In genomic region chr4:21083413-21083812, GRCh38 we compare ENCODE assay signal across 23 cellular contexts.
DNase-seq lines count a peak whose midpoint lies in the region; ATAC-seq and TF ChIP-seq lines count a peak whose summit lies in the region.
"Had no signal": no experiment of that assay in that cellular context is flagged by ENCODE, and none has a peak within 500 bp of the region (broad histone marks: within the 10 kb centered on the region; RNA-seq: fewer than 3 reads in every experiment).

No MANE protein-coding gene starts in this region.

- H3K36me3 ChIP-seq in NT2/D1 (ENCODE audit: insufficient read depth, insufficient read length, low read length) (no peaks in the 10 kb centered on the region), endodermal cell (ENCODE audit: control insufficient read depth, insufficient read depth, low read length) (no peaks in the 10 kb centered on the region), neural progenitor cell (no peaks in the 10 kb centered on the region)
- H3K36me3 ChIP-seq in CD8-positive, alpha-beta T cell (ENCODE audit: insufficient read depth, low read length) = no peaks in the 10 kb centered on the region
- H3K36me3 ChIP-seq: BE2C; BLaER1 treated with 17β-estradiol and CSF1 and Interleukin-3, amounts not matched to agents 10 nM and 100 nM; HAP-1 had no signal

- H3K9me3 ChIP-seq in NT2/D1 (ENCODE audit: insufficient read depth, low read length) (no peaks in the 10 kb centered on the region), endodermal cell (ENCODE audit: control insufficient read depth, low read length) (no peaks in the 10 kb centered on the region), neural progenitor cell (ENCODE audit: low read depth) (no peaks in the 10 kb centered on the region)
- H3K9me3 ChIP-seq in CD8-positive, alpha-beta T cell (ENCODE audit: low read length) = no peaks in the 10 kb centered on the region
- H3K9me3 ChIP-seq: A549, BE2C, HAP-1 had no signal

- H3K4me1 Mint-ChIP-seq in endodermal cell = peaks cover 7% of the 10 kb centered on the region
- no peaks in the 10 kb centered on the region for H3K4me1 Mint-ChIP-seq in neural progenitor cell
- no peaks in the 10 kb centered on the region for H3K4me1 Mint-ChIP-seq in CD8-positive, alpha-beta T cell (ENCODE audit: low read depth)
- H3K4me1 Mint-ChIP-seq: CD14-positive monocyte had no signal

- no peaks in the 10 kb centered on the region for H4K20me1 ChIP-seq in neural progenitor cell (ENCODE audit: low read depth)
- H4K20me1 ChIP-seq: BLaER1 treated with 17β-estradiol and CSF1 and Interleukin-3, amounts not matched to agents 10 nM and 100 nM had no signal

- CTCF ChIA-PET in CD8-positive, alpha-beta T cell (lab: Charles Lee) = no interaction called here

- no peak overlapping the region for H2AFZ ChIP-seq in neural progenitor cell (replicated peaks)
- H2AFZ ChIP-seq: GM23248 had no signal

- H3K27me3 ChIP-seq in NT2/D1 (ENCODE audit: insufficient read depth, insufficient read length) = no peaks in the 10 kb centered on the region
- H3K27me3 ChIP-seq in endodermal cell (ENCODE audit: control insufficient read depth, insufficient read depth, low read length, poor library complexity, severe bottlenecking) = no peaks in the 10 kb centered on the region
- H3K27me3 ChIP-seq in neural progenitor cell = no peaks in the 10 kb centered on the region
- H3K27me3 ChIP-seq in CD8-positive, alpha-beta T cell (ENCODE audit: insufficient read depth, low read length) = no peaks in the 10 kb centered on the region
- H3K27me3 ChIP-seq: BE2C; BLaER1 treated with 17β-estradiol and CSF1 and Interleukin-3, amounts not matched to agents 10 nM and 100 nM had no signal

- TF ChIP-seq CTCF in endodermal cell (conservative IDR thresholded peaks at IDR 0.05) (no peak), neural progenitor cell (IDR thresholded peaks at IDR 0.05) (no peak)
- no peak for TF ChIP-seq CTCF in CD8-positive, alpha-beta T cell (IDR thresholded peaks at IDR 0.05)

- H3K27me3 Mint-ChIP-seq in endodermal cell (ENCODE audit: insufficient read depth) (no peaks in the 10 kb centered on the region), neural progenitor cell (ENCODE audit: insufficient read depth, low read depth) (no peaks in the 10 kb centered on the region)
- H3K27me3 Mint-ChIP-seq in CD8-positive, alpha-beta T cell (ENCODE audit: low read depth) = no peaks in the 10 kb centered on the region
- H3K27me3 Mint-ChIP-seq: CD4-positive, alpha-beta T cell had no signal

- POLR2A ChIA-PET in CD8-positive, alpha-beta T cell (lab: Charles Lee) = no interaction called here

- H3K9me3 Mint-ChIP-seq in endodermal cell (no peaks in the 10 kb centered on the region), neural progenitor cell (no peaks in the 10 kb centered on the region)
- H3K9me3 Mint-ChIP-seq in CD8-positive, alpha-beta T cell = peaks cover 9% of the 10 kb centered on the region

- no peaks in the 10 kb centered on the region for H3F3A ChIP-seq in neural progenitor cell (ENCODE audit: low read depth)

- no peak overlapping the region for H3K27ac ChIP-seq in endodermal cell (ENCODE audit: low read depth, low read length)
- H3K27ac ChIP-seq in neural progenitor cell = no peak overlapping the region
- H3K27ac ChIP-seq in CD8-positive, alpha-beta T cell (ENCODE audit: low read depth, low read length) = no peak overlapping the region
- H3K27ac ChIP-seq: A549; BLaER1 treated with 17β-estradiol and CSF1 and Interleukin-3, amounts not matched to agents 10 nM and 100 nM; GM23248 had no signal

- no peaks in the 10 kb centered on the region for H3K36me3 Mint-ChIP-seq in endodermal cell (ENCODE audit: low read depth)
- no peaks in the 10 kb centered on the region for H3K36me3 Mint-ChIP-seq in neural progenitor cell
- H3K36me3 Mint-ChIP-seq in CD8-positive, alpha-beta T cell = no peaks in the 10 kb centered on the region
- H3K36me3 Mint-ChIP-seq: CD14-positive monocyte had no signal

- no peaks in the 10 kb centered on the region for H3K79me2 ChIP-seq in neural progenitor cell (ENCODE audit: low read depth)

- H3K27ac Mint-ChIP-seq in endodermal cell (peak overlapping the region; percentile 3), neural progenitor cell (no peak overlapping the region)
- H3K27ac Mint-ChIP-seq in CD8-positive, alpha-beta T cell = no peak overlapping the region
- H3K27ac Mint-ChIP-seq: CD14-positive monocyte; CD4-positive, alpha-beta T cell; HFFc6 had no signal

- H3K4me3 Mint-ChIP-seq in endodermal cell = no peak overlapping the region
- no peak overlapping the region for H3K4me3 Mint-ChIP-seq in neural progenitor cell
- no peak overlapping the region for H3K4me3 Mint-ChIP-seq in CD8-positive, alpha-beta T cell
- H3K4me3 Mint-ChIP-seq: CD14-positive monocyte; CD4-positive, alpha-beta T cell; HFFc6 had no signal

- H3K4me1 ChIP-seq in NT2/D1 (ENCODE audit: insufficient read depth, insufficient read length) (no peaks in the 10 kb centered on the region), endodermal cell (ENCODE audit: control insufficient read depth, insufficient read depth, low read length) (peaks cover 3% of the 10 kb centered on the region), neural progenitor cell (peaks cover 3% of the 10 kb centered on the region)
- H3K4me1 ChIP-seq in CD8-positive, alpha-beta T cell (ENCODE audit: insufficient read depth, low read length) = no peaks in the 10 kb centered on the region
- H3K4me1 ChIP-seq: A549; BE2C; BLaER1 treated with 17β-estradiol and CSF1 and Interleukin-3, amounts not matched to agents 10 nM and 100 nM; HAP-1 had no signal

- no peak for ATAC-seq in CD8-positive, alpha-beta T cell
- ATAC-seq in GM18858 (IDR thresholded peaks at IDR 0.05; ENCODE audit: unreplicated experiment) = no peak
- ATAC-seq: A549 had no signal

- intact Hi-C loops in CD8-positive, alpha-beta T cell (cut with DNase I, micrococcal nuclease) = no loop called here

- H3K4me2 ChIP-seq in neural progenitor cell = no peak overlapping the region
- H3K4me2 ChIP-seq: A549; BLaER1 treated with 17β-estradiol and CSF1 and Interleukin-3, amounts not matched to agents 10 nM and 100 nM had no signal

- DNase-seq in NT2/D1 (ENCODE audit: low read depth, low spot score) (peak; percentile 33), endodermal cell (no peak), islet precursor cell (peak; percentile 63), neural progenitor cell (ENCODE audit: low spot score) (peak; percentile 20), hypothalamus (lab: John Stamatoyannopoulos, UW) (no peak)
- DNase-seq in CD8-positive, alpha-beta T cell = no peak
- DNase-seq: 8988T; ACHN; AML-193; BE2C; Calu3; CD4-positive, alpha-beta T cell; COR-L47; DMS53; DMS79 treated with DMSO at 0.1 percent for 48 hours; GF-D8; GM23248; HFFc6 had no signal

- H3K9ac ChIP-seq in NT2/D1 (ENCODE audit: insufficient read length, low read depth) = no peak overlapping the region
- no peak overlapping the region for H3K9ac ChIP-seq in endodermal cell (ENCODE audit: extremely low read depth, low read length, poor library complexity, severe bottlenecking)
- no peak overlapping the region for H3K9ac ChIP-seq in neural progenitor cell
- H3K9ac ChIP-seq: BLaER1 treated with 17β-estradiol and CSF1 and Interleukin-3, amounts not matched to agents 10 nM and 100 nM; GM23248 had no signal

- H3K4me3 ChIP-seq in NT2/D1 (ENCODE audit: insufficient read length, low read depth) (no peak overlapping the region), endodermal cell (ENCODE audit: low read length) (peak overlapping the region; percentile 30), neural progenitor cell (no peak overlapping the region)
- H3K4me3 ChIP-seq in CD8-positive, alpha-beta T cell (ENCODE audit: low read depth, low read length) = no peak overlapping the region
- H3K4me3 ChIP-seq: A549; BLaER1 treated with 17β-estradiol and CSF1 and Interleukin-3, amounts not matched to agents 10 nM and 100 nM; GM23248; HAP-1 had no signal

Comparison
In these comparisons a context has a peak if more than half of its experiments do, and no peak if none do; other contexts are left out.
1. DNase-seq: peak in NT2/D1 (single experiment), islet precursor cell (single experiment) and neural progenitor cell (single experiment); none in endodermal cell (single experiment), CD8-positive, alpha-beta T cell (0 of 7) and hypothalamus (0 of 51).